ENCODE assay signal across 24 cellular contexts in the genomic region with DNA sequence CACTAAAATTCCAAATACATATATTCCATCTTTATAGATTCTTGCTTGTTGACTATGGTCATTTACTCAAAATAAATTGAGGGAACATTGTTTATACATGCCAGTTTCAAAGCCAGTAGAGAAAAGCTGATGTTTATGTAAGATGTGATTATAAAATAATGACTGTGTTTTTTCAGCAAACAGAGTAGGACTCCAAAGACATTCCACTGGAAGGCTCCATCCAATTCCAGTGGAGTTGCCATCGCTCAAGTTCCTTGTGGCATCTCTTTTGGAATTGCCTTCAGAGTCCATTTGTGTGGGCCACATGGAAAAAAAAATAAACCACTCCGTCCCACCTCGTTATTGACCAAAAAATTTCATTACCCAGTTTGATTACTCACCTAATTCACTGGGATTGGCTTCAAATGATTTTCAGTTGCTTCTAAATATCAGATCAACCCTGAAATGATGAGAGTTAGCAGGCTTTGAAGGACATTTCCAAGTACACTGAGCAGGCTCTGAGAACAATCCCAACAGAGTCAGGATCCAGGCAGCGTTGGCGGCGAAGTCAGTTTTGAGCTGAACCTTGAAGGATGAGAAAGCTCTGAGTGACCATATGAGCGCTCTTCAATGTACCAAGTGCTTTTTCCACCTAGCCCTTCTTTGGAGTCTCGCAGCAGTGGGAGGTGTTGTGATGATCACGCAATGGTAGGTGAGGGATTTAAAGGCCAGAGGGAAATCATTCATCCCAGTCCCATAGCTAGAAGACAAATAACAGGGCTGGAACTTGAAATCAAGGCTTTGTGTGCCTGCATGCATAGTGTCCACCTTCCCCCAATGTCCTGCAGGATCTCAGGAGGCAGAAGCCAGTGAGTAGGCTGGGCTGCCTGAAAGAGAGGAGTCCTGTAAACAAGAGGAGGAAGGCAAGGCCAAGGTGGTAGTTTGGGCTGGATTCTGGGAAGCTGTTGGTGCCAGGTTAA.
"Had no signal": no experiment of that assay in that cellular context is flagged by ENCODE, and none has a peak within 500 bp of the region (broad histone marks: within the 10 kb centered on the region; RNA-seq: fewer than 3 reads in every experiment).

No MANE protein-coding gene starts in this region.

- H3K4me1 ChIP-seq: body of pancreas, psoas muscle, suprapubic skin, transverse colon had no signal

- H3K27ac Mint-ChIP-seq: activated B cell treated with CpG ODN at 0.5 μM for 24 hours; activated naive CD8-positive, alpha-beta T cell treated with anti-CD3 and anti-CD28 coated beads, Interleukin-2, amount 10 ng/mL, durations not matched to agents 7 days and 5 days; T-helper 2 cell treated with Interferon-gamma antibody and Interleukin-4, amounts not matched to agents 5 μg/mL and 100 μg/mL, for 36 hours had no signal

- H3K36me3 Mint-ChIP-seq: activated naive CD8-positive, alpha-beta T cell treated with anti-CD3 and anti-CD28 coated beads, Interleukin-2, amount 10 ng/mL, durations not matched to agents 7 days and 5 days had no signal

- H3K9me3 ChIP-seq: body of pancreas, psoas muscle, suprapubic skin, transverse colon had no signal

- H3K9me3 Mint-ChIP-seq: activated B cell treated with CpG ODN at 0.5 μM for 24 hours; activated naive CD8-positive, alpha-beta T cell treated with anti-CD3 and anti-CD28 coated beads, Interleukin-2, amount 10 ng/mL, durations not matched to agents 7 days and 5 days; stimulated activated naive CD8-positive, alpha-beta T cell treated with anti-CD3 and anti-CD28 coated beads, Interleukin-15, amount 100 ng/mL, for 72 hours; T-helper 2 cell treated with Interferon-gamma antibody and Interleukin-4, amounts not matched to agents 5 μg/mL and 100 μg/mL, for 36 hours had no signal

- H3K27me3 ChIP-seq: body of pancreas, transverse colon had no signal

- H3K4me3 Mint-ChIP-seq: activated B cell treated with CpG ODN at 0.5 μM for 24 hours; activated naive CD8-positive, alpha-beta T cell treated with anti-CD3 and anti-CD28 coated beads, Interleukin-2, amount 10 ng/mL, durations not matched to agents 7 days and 5 days; stimulated activated naive CD8-positive, alpha-beta T cell treated with anti-CD3 and anti-CD28 coated beads, Interleukin-15, amount 100 ng/mL, for 72 hours; T-helper 2 cell treated with Interferon-gamma antibody and Interleukin-4, amounts not matched to agents 5 μg/mL and 100 μg/mL, for 36 hours had no signal

- H3K4me1 Mint-ChIP-seq: activated B cell treated with CpG ODN at 0.5 μM for 24 hours; activated naive CD8-positive, alpha-beta T cell treated with anti-CD3 and anti-CD28 coated beads, Interleukin-2, amount 10 ng/mL, durations not matched to agents 7 days and 5 days; stimulated activated naive CD8-positive, alpha-beta T cell treated with anti-CD3 and anti-CD28 coated beads, Interleukin-15, amount 100 ng/mL, for 72 hours had no signal

- H3K36me3 ChIP-seq: suprapubic skin, transverse colon had no signal

- DNase-seq: activated B cell treated with CpG ODN at 0.5 μM for 24 hours; activated CD4-positive, alpha-beta T cell treated with anti-CD3 and anti-CD28 coated beads for 48 hours; activated naive CD4-positive, alpha-beta T cell; activated naive CD8-positive, alpha-beta T cell treated with anti-CD3 and anti-CD28 coated beads, Interleukin-2, amount 10 ng/mL, durations not matched to agents 7 days and 5 days; activated T-cell treated with anti-CD3 and anti-CD28 coated beads for 4 hours; amygdala; body of pancreas; caudate nucleus; erythroblast; foreskin melanocyte; glutamatergic neuron; hippocampal formation; islet precursor cell; left colon; psoas muscle; right cardiac atrium; stimulated activated CD4-positive, alpha-beta T cell treated with anti-CD3 and anti-CD28 coated beads, Interleukin-15, amount 100 ng/mL, for 24 hours; stimulated activated CD4-positive, alpha-beta T cell treated with anti-CD3 and anti-CD28 coated beads, Interleukin-2, amount 100 ng/mL, for 48 hours; stimulated activated naive CD8-positive, alpha-beta T cell treated with anti-CD3 and anti-CD28 coated beads, Interleukin-15, amount 100 ng/mL, for 72 hours; SW 1271; transverse colon had no signal

- H3K27ac ChIP-seq: body of pancreas, psoas muscle, suprapubic skin, transverse colon had no signal

- H3K27me3 Mint-ChIP-seq: stimulated activated naive CD8-positive, alpha-beta T cell treated with anti-CD3 and anti-CD28 coated beads, Interleukin-15, amount 100 ng/mL, for 72 hours had no signal

- ATAC-seq: body of pancreas; left colon; psoas muscle; right cardiac atrium; stimulated activated naive CD8-positive, alpha-beta T cell treated with anti-CD3 and anti-CD28 coated beads, Interleukin-15, amount 100 ng/mL, for 72 hours had no signal

- H3K4me3 ChIP-seq: body of pancreas, psoas muscle, skin epidermis, suprapubic skin, transverse colon had no signal
